8 cellular contexts compared by ENCODE assay signal in the genomic region with DNA sequence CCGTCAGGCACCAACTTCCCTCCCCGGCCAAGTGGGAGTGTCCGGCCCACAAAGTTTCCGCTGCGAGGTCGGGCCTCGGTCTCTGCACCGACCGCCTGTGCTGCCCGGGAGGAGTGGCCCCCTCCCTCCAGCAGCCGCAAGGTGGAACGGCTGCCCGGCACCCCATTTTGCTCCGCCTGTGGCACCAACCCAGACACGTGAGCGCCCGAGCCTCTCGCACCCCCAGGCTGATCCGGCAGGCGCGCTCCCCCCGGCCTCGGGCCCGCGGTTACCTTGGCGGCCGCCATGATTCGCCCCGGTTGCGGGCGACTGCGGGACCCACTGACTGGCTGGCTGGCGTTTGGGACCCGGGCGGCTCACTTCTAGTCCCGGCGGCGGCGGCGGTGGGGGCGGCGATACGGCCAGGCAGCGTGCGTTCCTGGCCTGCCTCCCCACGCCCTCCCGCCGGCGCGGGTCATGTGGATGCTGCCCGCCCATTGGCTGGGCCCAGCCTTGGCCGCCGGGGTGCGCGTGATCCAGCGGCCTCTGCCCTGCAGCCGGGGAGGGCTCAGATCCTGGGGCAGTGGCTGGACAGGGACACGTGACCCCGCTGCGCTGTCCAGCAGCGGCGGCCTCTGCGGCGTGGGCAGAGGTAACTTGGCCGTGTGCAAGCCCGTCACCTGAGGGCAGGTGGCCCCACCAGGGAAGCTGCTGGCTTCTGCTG. TPM values are rescaled to one million over a fixed set of nuclear protein-coding genes. Genes with fewer than 3 reads are reported as not detected.
DNase-seq lines count a peak whose midpoint lies in the region; ATAC-seq and TF ChIP-seq lines count a peak whose summit lies in the region.

A gene with protein sequence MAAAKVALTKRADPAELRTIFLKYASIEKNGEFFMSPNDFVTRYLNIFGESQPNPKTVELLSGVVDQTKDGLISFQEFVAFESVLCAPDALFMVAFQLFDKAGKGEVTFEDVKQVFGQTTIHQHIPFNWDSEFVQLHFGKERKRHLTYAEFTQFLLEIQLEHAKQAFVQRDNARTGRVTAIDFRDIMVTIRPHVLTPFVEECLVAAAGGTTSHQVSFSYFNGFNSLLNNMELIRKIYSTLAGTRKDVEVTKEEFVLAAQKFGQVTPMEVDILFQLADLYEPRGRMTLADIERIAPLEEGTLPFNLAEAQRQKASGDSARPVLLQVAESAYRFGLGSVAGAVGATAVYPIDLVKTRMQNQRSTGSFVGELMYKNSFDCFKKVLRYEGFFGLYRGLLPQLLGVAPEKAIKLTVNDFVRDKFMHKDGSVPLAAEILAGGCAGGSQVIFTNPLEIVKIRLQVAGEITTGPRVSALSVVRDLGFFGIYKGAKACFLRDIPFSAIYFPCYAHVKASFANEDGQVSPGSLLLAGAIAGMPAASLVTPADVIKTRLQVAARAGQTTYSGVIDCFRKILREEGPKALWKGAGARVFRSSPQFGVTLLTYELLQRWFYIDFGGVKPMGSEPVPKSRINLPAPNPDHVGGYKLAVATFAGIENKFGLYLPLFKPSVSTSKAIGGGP (minus strand): TSS at position 429 of the 703 bp plus-strand sequence. CDS start 142 bp downstream, at position 287.

- no peaks in the 10 kb centered on the region for H3K9me3 Mint-ChIP-seq in CD8-positive, alpha-beta T cell
- H3K9me3 Mint-ChIP-seq in activated CD8-positive, alpha-beta memory T cell treated with anti-CD3 and anti-CD28 coated beads, Interleukin-2, amount 10 ng/mL, durations not matched to agents 7 days and 5 days (ENCODE audit: low read depth): no peaks in the 10 kb centered on the region
- peaks cover 4% of the 10 kb centered on the region for H3K9me3 Mint-ChIP-seq in endodermal cell

- H3K4me3 Mint-ChIP-seq in CD8-positive, alpha-beta T cell: peak within 1 kb of the TSS; percentile 92
- H3K4me3 Mint-ChIP-seq in activated CD8-positive, alpha-beta memory T cell treated with anti-CD3 and anti-CD28 coated beads, Interleukin-2, amount 10 ng/mL, durations not matched to agents 7 days and 5 days: peak within 1 kb of the TSS; percentile 79
- peak within 1 kb of the TSS; percentile 77 for H3K4me3 Mint-ChIP-seq in endodermal cell

- peaks cover 15% of the 10 kb centered on the region for H3K4me1 ChIP-seq in CD8-positive, alpha-beta T cell (ENCODE audit: insufficient read depth, low read length)
- H3K4me1 ChIP-seq in endodermal cell (ENCODE audit: control insufficient read depth, insufficient read depth, low read length) (peaks cover 12% of the 10 kb centered on the region), mesodermal cell (ENCODE audit: control insufficient read depth, insufficient read depth, low read length, poor library complexity, severe bottlenecking) (no peaks in the 10 kb centered on the region)

- H3K27ac ChIP-seq in CD8-positive, alpha-beta T cell (ENCODE audit: low read depth, low read length): peak within 1 kb of the TSS; percentile 61
- H3K27ac ChIP-seq in endodermal cell (ENCODE audit: low read depth, low read length): peak within 1 kb of the TSS; percentile 92
- peak within 1 kb of the TSS; percentile 94 for H3K27ac ChIP-seq in mesodermal cell (ENCODE audit: low read depth, low read length, severe bottlenecking)

- H3K27me3 ChIP-seq in CD8-positive, alpha-beta T cell (ENCODE audit: insufficient read depth, low read length): no peaks in the 10 kb centered on the region
- H3K27me3 ChIP-seq in endodermal cell (ENCODE audit: control insufficient read depth, insufficient read depth, low read length, poor library complexity, severe bottlenecking): no peaks in the 10 kb centered on the region

- WGBS in endodermal cell (ENCODE audit: insufficient coverage in 1 of 2, insufficient read length in 1 of 2), 2 experiments: 1% methylated on average over 31 to 66 of the region's 66 CpGs
- WGBS in mesodermal cell (ENCODE audit: insufficient coverage in 2 of 2), 2 experiments: 1% methylated on average over 55 to 56 of the region's 66 CpGs

- H3K27me3 Mint-ChIP-seq in CD8-positive, alpha-beta T cell (ENCODE audit: low read depth): no peaks in the 10 kb centered on the region
- no peaks in the 10 kb centered on the region for H3K27me3 Mint-ChIP-seq in activated CD8-positive, alpha-beta memory T cell treated with anti-CD3 and anti-CD28 coated beads, Interleukin-2, amount 10 ng/mL, durations not matched to agents 7 days and 5 days
- peaks cover 2% of the 10 kb centered on the region for H3K27me3 Mint-ChIP-seq in endodermal cell (ENCODE audit: insufficient read depth)

- peaks cover 29% of the 10 kb centered on the region for H3K4me1 Mint-ChIP-seq in CD8-positive, alpha-beta T cell (ENCODE audit: low read depth)
- H3K4me1 Mint-ChIP-seq in activated CD8-positive, alpha-beta memory T cell treated with anti-CD3 and anti-CD28 coated beads, Interleukin-2, amount 10 ng/mL, durations not matched to agents 7 days and 5 days: peaks cover 20% of the 10 kb centered on the region
- H3K4me1 Mint-ChIP-seq in endodermal cell: peaks cover 34% of the 10 kb centered on the region

- CTCF ChIA-PET in CD8-positive, alpha-beta T cell (lab: Charles Lee): no interaction called here
- CTCF ChIA-PET in activated CD8-positive, alpha-beta memory T cell treated with anti-CD3 and anti-CD28 coated beads, Interleukin-2, amount 10 ng/mL, durations not matched to agents 7 days and 5 days (lab: Charles Lee): no interaction called here

- H3K36me3 Mint-ChIP-seq in CD8-positive, alpha-beta T cell: peaks cover 3% of the 10 kb centered on the region
- peaks cover 2% of the 10 kb centered on the region for H3K36me3 Mint-ChIP-seq in activated CD8-positive, alpha-beta memory T cell treated with anti-CD3 and anti-CD28 coated beads, Interleukin-2, amount 10 ng/mL, durations not matched to agents 7 days and 5 days
- peaks cover 6% of the 10 kb centered on the region for H3K36me3 Mint-ChIP-seq in endodermal cell (ENCODE audit: low read depth)

- intact Hi-C loops in CD8-positive, alpha-beta T cell (cut with DNase I, micrococcal nuclease): loop anchor here (2.0 to 5.0 kb wide), 2 partner anchors 35 to 37 kb away; no protein-coding TSS in a partner anchor

- no peak for TF ChIP-seq CTCF in CD8-positive, alpha-beta T cell (IDR thresholded peaks at IDR 0.05)
- no peak for TF ChIP-seq CTCF in endodermal cell (conservative IDR thresholded peaks at IDR 0.05)

- DNase-seq in CD8-positive, alpha-beta T cell: peak in 6 of 7 experiments; percentile 31 to 76 (median 52)
- peak; percentile 97 for DNase-seq in NOMO-1 treated with DMSO at 0.1 percent for 48 hours (lab: John Stamatoyannopoulos, UW; ENCODE audit: unreplicated experiment)
- DNase-seq in activated CD8-positive, alpha-beta memory T cell treated with anti-CD3 and anti-CD28 coated beads, Interleukin-2, amount 10 ng/mL, durations not matched to agents 7 days and 5 days: peak; percentile 72
- peak; percentile 96 for DNase-seq in endodermal cell
- DNase-seq in stimulated activated CD8-positive, alpha-beta memory T cell treated with anti-CD3 and anti-CD28 coated beads, Interleukin-2, amount 100 ng/mL, for 1 hour (ENCODE audit: low read depth in 2 of 2): peak; percentile 21 to 25

- H3K9me3 ChIP-seq in CD8-positive, alpha-beta T cell (ENCODE audit: low read length): no peaks in the 10 kb centered on the region
- peaks cover 4% of the 10 kb centered on the region for H3K9me3 ChIP-seq in endodermal cell (ENCODE audit: control insufficient read depth, low read length)
- no peaks in the 10 kb centered on the region for H3K9me3 ChIP-seq in mesodermal cell (ENCODE audit: control insufficient read depth, low read length)

- peak within 1 kb of the TSS; percentile 92 for H3K27ac Mint-ChIP-seq in CD8-positive, alpha-beta T cell
- peak within 1 kb of the TSS; percentile 84 for H3K27ac Mint-ChIP-seq in activated CD8-positive, alpha-beta memory T cell treated with anti-CD3 and anti-CD28 coated beads, Interleukin-2, amount 10 ng/mL, durations not matched to agents 7 days and 5 days
- H3K27ac Mint-ChIP-seq in endodermal cell: peak within 1 kb of the TSS; percentile 95

- POLR2A ChIA-PET in CD8-positive, alpha-beta T cell (lab: Charles Lee): interaction anchor here (0.9 kb wide), 1 partner anchor 11 kb away, joined by 3 read pairs; no protein-coding TSS in a partner anchor

- peak within 1 kb of the TSS; percentile 84 for H3K9ac ChIP-seq in endodermal cell (ENCODE audit: extremely low read depth, low read length, poor library complexity, severe bottlenecking)

- no peaks in the 10 kb centered on the region for H3K36me3 ChIP-seq in CD8-positive, alpha-beta T cell (ENCODE audit: insufficient read depth, low read length)
- H3K36me3 ChIP-seq in endodermal cell (ENCODE audit: control insufficient read depth, insufficient read depth, low read length): no peaks in the 10 kb centered on the region
- peaks cover 5% of the 10 kb centered on the region for H3K36me3 ChIP-seq in mesodermal cell (ENCODE audit: control insufficient read depth, insufficient read depth, low read length)

- peak within 1 kb of the TSS; percentile 94 for H3K4me3 ChIP-seq in CD8-positive, alpha-beta T cell (ENCODE audit: low read depth, low read length)
- H3K4me3 ChIP-seq in endodermal cell (ENCODE audit: low read length) (peak within 1 kb of the TSS; percentile 86), mesodermal cell (ENCODE audit: extremely low read depth, insufficient read depth, low read length, poor library complexity, severe bottlenecking) (peak within 1 kb of the TSS; percentile 83)

- peak; percentile 74 for ATAC-seq in CD8-positive, alpha-beta T cell
- ATAC-seq in GM19397 (IDR thresholded peaks at IDR 0.05; ENCODE audit: unreplicated experiment): peak; percentile 81
- ATAC-seq in HG03565 (IDR thresholded peaks at IDR 0.05; ENCODE audit: unreplicated experiment): peak; percentile 66
- peak; percentile 85 for ATAC-seq in activated CD8-positive, alpha-beta memory T cell treated with anti-CD3 and anti-CD28 coated beads, Interleukin-2, amount 10 ng/mL, durations not matched to agents 7 days and 5 days

RNA-seq across cellular contexts. Expression of the gene that starts here (rescaled TPM):
- 1 to 10 TPM; 8.0 to 8.3 TPM for total RNA-seq in CD8-positive, alpha-beta T cell
- 10 to 100 TPM in 1 of 2 experiments, 1 to 10 TPM in 1; 7.9 to 10.4 TPM for total RNA-seq in activated CD8-positive, alpha-beta memory T cell treated with anti-CD3 and anti-CD28 coated beads, Interleukin-2, amount 10 ng/mL, durations not matched to agents 7 days and 5 days
- 100 to 1,000 TPM in 1 of 2 donors, 10 to 100 TPM in 1; 94.3 to 114 TPM for total RNA-seq in endodermal cell
- 49.6 TPM for polyA plus RNA-seq in endodermal cell (2013, experiment 1 of 2)
- 53.2 TPM for polyA plus RNA-seq in endodermal cell (2013, experiment 2 of 2)
- 42.8 TPM for polyA plus RNA-seq in mesodermal cell (2013, experiment 1 of 2)
- 37.3 TPM for polyA plus RNA-seq in mesodermal cell (2013, experiment 2 of 2)

Comparison
In these comparisons a context has a peak if more than half of its experiments do, and no peak if none do; other contexts are left out.
1. Peak in every context shown above with its lines: DNase-seq, ATAC-seq, H3K4me3 ChIP-seq and H3K27ac ChIP-seq.
2. RNA of the gene that starts here (total RNA-seq): 94.3 to 114 TPM in endodermal cell; 7.9 to 10.4 TPM in activated CD8-positive, alpha-beta memory T cell treated with anti-CD3 and anti-CD28 coated beads, Interleukin-2, amount 10 ng/mL, durations not matched to agents 7 days and 5 days and 8.0 to 8.3 TPM in CD8-positive, alpha-beta T cell; every median in the first group is over 4 times any median in the second.
3. DNase-seq: peak in every context shown above with its lines; median percentile 97 in NOMO-1 treated with DMSO at 0.1 percent for 48 hours; 96 in endodermal cell; 72 in activated CD8-positive, alpha-beta memory T cell treated with anti-CD3 and anti-CD28 coated beads, Interleukin-2, amount 10 ng/mL, durations not matched to agents 7 days and 5 days; 52 in CD8-positive, alpha-beta T cell; 23 in stimulated activated CD8-positive, alpha-beta memory T cell treated with anti-CD3 and anti-CD28 coated beads, Interleukin-2, amount 100 ng/mL, for 1 hour.